Comparison of ENCODE assay signal across 1 cellular context in genomic region chr19:29825263-29825662, GRCh38. TPM values are rescaled to one million over a fixed set of nuclear protein-coding genes. Genes with fewer than 3 reads are reported as not detected.
"Had no signal": no experiment of that assay in that cellular context is flagged by ENCODE, and none has a peak within 500 bp of the region (broad histone marks: within the 10 kb centered on the region; RNA-seq: fewer than 3 reads in every experiment).

No MANE protein-coding gene starts in this region.

RNA-seq across cellular contexts. Expression of gene CCNE1, which starts 13.5 kb away (rescaled TPM):
- total RNA-seq: ascending aorta had no signal
